17 cellular contexts compared by ENCODE assay signal in the genomic region with DNA sequence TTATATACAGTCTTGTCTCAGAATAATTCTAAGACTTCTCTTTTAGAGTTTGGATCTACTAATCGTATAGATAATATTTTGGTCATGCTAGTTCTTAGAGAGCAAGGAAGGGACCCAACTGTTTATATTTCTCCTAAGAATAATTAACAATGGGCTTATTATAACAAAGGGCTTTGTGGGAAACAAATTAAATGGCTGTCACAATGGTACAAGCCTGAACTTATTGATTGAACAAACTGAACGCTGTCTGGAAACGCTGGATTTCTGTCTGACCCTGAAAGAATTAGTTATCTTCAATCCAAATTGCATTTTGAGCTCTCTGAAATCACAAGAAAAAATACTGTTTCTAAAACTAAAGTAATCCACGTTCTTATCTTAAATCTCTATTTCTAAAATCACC.
"Had no signal": no experiment of that assay in that cellular context is flagged by ENCODE, and none has a peak within 500 bp of the region (broad histone marks: within the 10 kb centered on the region; RNA-seq: fewer than 3 reads in every experiment).

No MANE protein-coding gene starts in this region.

- ATAC-seq: effector memory CD8-positive, alpha-beta T cell; left lobe of liver; natural killer cell treated with Interleukin-12 subunit alpha and Interleukin-12 subunit beta and Interleukin-15 and Interleukin-18, amount 100 ng/mL, for 72 hours; sciatic nerve; stimulated activated naive B cell treated with anti-CD40 and anti-IgM and Interleukin-4, amounts not matched to agents 10 μg/mL and 1 μg/mL and 100 μg/mL, for 72 hours; stimulated activated naive CD8-positive, alpha-beta T cell treated with anti-CD3 and anti-CD28 coated beads, Interleukin-15, amount 100 ng/mL, for 72 hours had no signal

- FAIRE-seq: urothelium cell line had no signal

- DNase-seq: effector memory CD8-positive, alpha-beta T cell; esophagus squamous epithelium; foreskin fibroblast; islet precursor cell; mammary epithelial cell; nucleus accumbens; ovary; spleen; stimulated activated CD4-positive, alpha-beta T cell treated with anti-CD3 and anti-CD28 coated beads, Interleukin-2, amount 100 ng/mL, for 24 hours; stimulated activated CD4-positive, alpha-beta T cell treated with anti-CD3 and anti-CD28 coated beads, Interleukin-4, amount 100 ng/mL, for 4 hours; stimulated activated naive B cell treated with anti-CD40 and anti-IgM and Interleukin-4, amounts not matched to agents 10 μg/mL and 1 μg/mL and 100 μg/mL, for 72 hours; stimulated activated naive CD8-positive, alpha-beta T cell treated with anti-CD3 and anti-CD28 coated beads, Interleukin-15, amount 100 ng/mL, for 72 hours; thyroid gland had no signal
